In the genomic region with DNA sequence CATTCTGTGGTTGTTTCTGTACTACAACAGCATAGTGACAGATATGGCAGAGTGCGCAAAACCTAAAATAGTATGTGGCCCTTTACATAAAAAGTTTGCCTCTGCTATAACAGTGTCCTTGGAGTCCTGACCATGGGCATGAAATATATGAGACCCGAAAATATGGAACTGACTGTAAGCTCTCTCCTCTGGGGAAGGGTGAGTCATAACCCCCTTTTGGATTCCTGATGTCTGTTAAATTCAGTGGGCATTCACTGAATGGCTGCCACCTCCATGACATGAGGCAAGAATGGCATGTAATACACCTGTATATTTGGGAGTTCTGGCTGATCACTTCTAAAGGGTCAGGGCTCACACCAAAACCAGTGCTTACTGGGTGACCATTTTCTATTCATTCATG, we compare ENCODE assay signal across 15 cellular contexts. TPM values are rescaled to one million over a fixed set of nuclear protein-coding genes. Genes with fewer than 3 reads are reported as not detected.
DNase-seq lines count a peak whose midpoint lies in the region; ATAC-seq and TF ChIP-seq lines count a peak whose summit lies in the region.
"Had no signal": no experiment of that assay in that cellular context is flagged by ENCODE, and none has a peak within 500 bp of the region (broad histone marks: within the 10 kb centered on the region; RNA-seq: fewer than 3 reads in every experiment).

No MANE protein-coding gene starts in this region.

- H3K4me1 ChIP-seq in lower lobe of right lung (peaks cover 95% of the 10 kb centered on the region), transverse colon (peaks cover 63 to 100% (median 90%) of the 10 kb centered on the region in 4 donors)

- intact Hi-C loops in activated naive CD4-positive, alpha-beta T cell treated with anti-CD3 and anti-CD28 coated beads for 36 hours (cut with micrococcal nuclease), result loop anchor here (10.0 kb wide), 1 partner anchor 1077 kb away; a partner anchor contains a TSS
- intact Hi-C loops in lower lobe of right lung (cut with DNase I), result no loop called here
- intact Hi-C loops in transverse colon (cut with DNase I; ENCODE audit: low total_unique reads), result no loop called here

- POLR2A ChIA-PET in activated CD4-positive, alpha-beta memory T cell treated with anti-CD3 and anti-CD28 coated beads, Interleukin-2, amount 10 ng/mL, durations not matched to agents 7 days and 5 days (lab: Charles Lee), result interaction anchor here (1.6 to 8.5 kb wide), 2 partner anchors 11 to 16 kb away, joined by 6 to 202 read pairs; no protein-coding TSS in a partner anchor

- TF ChIP-seq EP300 in transverse colon (IDR thresholded peaks at IDR 0.05; ENCODE audit: low read depth), result no peak

- H3K27ac ChIP-seq in lower lobe of right lung (peak overlapping the region; percentile 75), transverse colon (peak overlapping the region; percentile 95 to 99 (median 98))
- H3K27ac ChIP-seq: KMS-11 had no signal

- no peaks in the 10 kb centered on the region for H3K9me3 Mint-ChIP-seq in activated naive CD4-positive, alpha-beta T cell treated with anti-CD3 and anti-CD28 coated beads for 36 hours
- H3K9me3 Mint-ChIP-seq in activated CD4-positive, alpha-beta memory T cell treated with anti-CD3 and anti-CD28 coated beads, Interleukin-2, amount 10 ng/mL, durations not matched to agents 7 days and 5 days, result no peaks in the 10 kb centered on the region

- 63 to 83% methylated on average over 2 of the region's 2 CpGs for WGBS in transverse colon (ENCODE audit: low coverage in 1 of 2), 2 donors

- CTCF ChIA-PET in activated naive CD4-positive, alpha-beta T cell treated with anti-CD3 and anti-CD28 coated beads for 36 hours (lab: Charles Lee), result interaction anchor here (1.3 to 1.8 kb wide), 2 partner anchors 21 to 37 kb away, joined by 3 to 10 read pairs; no protein-coding TSS in a partner anchor
- CTCF ChIA-PET in activated CD4-positive, alpha-beta memory T cell treated with anti-CD3 and anti-CD28 coated beads, Interleukin-2, amount 10 ng/mL, durations not matched to agents 7 days and 5 days (lab: Charles Lee), result interaction anchor here (0.6 to 10.2 kb wide), 5 partner anchors 18 to 142 kb away, joined by 3 to 125 read pairs (median 4); no protein-coding TSS in a partner anchor

- H3K9me3 ChIP-seq in lower lobe of right lung, result no peaks in the 10 kb centered on the region
- no peaks in the 10 kb centered on the region for H3K9me3 ChIP-seq in transverse colon
- H3K9me3 ChIP-seq in MG63, result peaks cover 8% of the 10 kb centered on the region
- H3K9me3 ChIP-seq: thoracic aorta had no signal

- H3K4me1 Mint-ChIP-seq in activated naive CD4-positive, alpha-beta T cell treated with anti-CD3 and anti-CD28 coated beads for 36 hours (ENCODE audit: low read depth), result peaks cover 47% of the 10 kb centered on the region
- H3K4me1 Mint-ChIP-seq in activated CD4-positive, alpha-beta memory T cell treated with anti-CD3 and anti-CD28 coated beads, Interleukin-2, amount 10 ng/mL, durations not matched to agents 7 days and 5 days, result peaks cover 47% of the 10 kb centered on the region

- no peak overlapping the region for H3K4me3 Mint-ChIP-seq in activated naive CD4-positive, alpha-beta T cell treated with anti-CD3 and anti-CD28 coated beads for 36 hours
- H3K4me3 Mint-ChIP-seq in activated CD4-positive, alpha-beta memory T cell treated with anti-CD3 and anti-CD28 coated beads, Interleukin-2, amount 10 ng/mL, durations not matched to agents 7 days and 5 days, result no peak overlapping the region

- ATAC-seq in lower lobe of right lung, result no peak

- no peaks in the 10 kb centered on the region for H3K36me3 ChIP-seq in lower lobe of right lung
- no peaks in the 10 kb centered on the region for H3K36me3 ChIP-seq in transverse colon
- peaks cover 8% of the 10 kb centered on the region for H3K36me3 ChIP-seq in MG63
- H3K36me3 ChIP-seq: thoracic aorta had no signal

- TF ChIP-seq CTCF in lower lobe of right lung (IDR thresholded peaks at IDR 0.05), result no peak
- TF ChIP-seq CTCF in transverse colon (IDR thresholded peaks at IDR 0.05), result no peak

- no peaks in the 10 kb centered on the region for H3K27me3 Mint-ChIP-seq in activated naive CD4-positive, alpha-beta T cell treated with anti-CD3 and anti-CD28 coated beads for 36 hours (ENCODE audit: low read depth)
- no peaks in the 10 kb centered on the region for H3K27me3 Mint-ChIP-seq in activated CD4-positive, alpha-beta memory T cell treated with anti-CD3 and anti-CD28 coated beads, Interleukin-2, amount 10 ng/mL, durations not matched to agents 7 days and 5 days

- peaks cover 2% of the 10 kb centered on the region for H3K36me3 Mint-ChIP-seq in activated naive CD4-positive, alpha-beta T cell treated with anti-CD3 and anti-CD28 coated beads for 36 hours (ENCODE audit: low read depth)
- peaks cover 53% of the 10 kb centered on the region for H3K36me3 Mint-ChIP-seq in activated CD4-positive, alpha-beta memory T cell treated with anti-CD3 and anti-CD28 coated beads, Interleukin-2, amount 10 ng/mL, durations not matched to agents 7 days and 5 days (ENCODE audit: low read depth)

- no peak for TF ChIP-seq POLR2A in transverse colon (IDR thresholded peaks at IDR 0.05)

- H3K27me3 ChIP-seq in lower lobe of right lung (ENCODE audit: low read depth) (no peaks in the 10 kb centered on the region), transverse colon (no peaks in the 10 kb centered on the region), MG63 (no peaks in the 10 kb centered on the region)

- in situ Hi-C loops in transverse colon (cut with MboI; ENCODE audit: low pct_ligation_motif_present in 1 of 4, low pct_unique_long_range_greater_than_20kb in 1 of 4, low sequenced_read_pairs in 3 of 4), result no loop called here

- DNase-seq in activated naive CD4-positive, alpha-beta T cell treated with anti-CD3 and anti-CD28 coated beads for 36 hours, result no peak
- DNase-seq in activated naive CD4-positive, alpha-beta T cell treated with anti-CD3 and anti-CD28 coated beads, Interleukin-2, amount 50 U/mL, for 16 hours, result no peak
- DNase-seq in activated CD4-positive, alpha-beta memory T cell treated with anti-CD3 and anti-CD28 coated beads, Interleukin-2, amount 10 ng/mL, durations not matched to agents 7 days and 5 days, result no peak
- DNase-seq in lower lobe of right lung, result no peak
- no peak for DNase-seq in transverse colon
- no peak for DNase-seq in OCI-M2 (lab: John Stamatoyannopoulos, UW; ENCODE audit: unreplicated experiment)
- no peak for DNase-seq in MG63
- no peak for DNase-seq in amniotic stem cell (lab: John Stamatoyannopoulos, UW)
- DNase-seq: hypothalamus, NCI-H2171 had no signal

- peak overlapping the region; percentile 67 for H3K27ac Mint-ChIP-seq in activated naive CD4-positive, alpha-beta T cell treated with anti-CD3 and anti-CD28 coated beads for 36 hours
- peak overlapping the region; percentile 55 for H3K27ac Mint-ChIP-seq in activated CD4-positive, alpha-beta memory T cell treated with anti-CD3 and anti-CD28 coated beads, Interleukin-2, amount 10 ng/mL, durations not matched to agents 7 days and 5 days

- H3K4me3 ChIP-seq in lower lobe of right lung (no peak overlapping the region), transverse colon (no peak overlapping the region), MG63 (no peak overlapping the region)
- H3K4me3 ChIP-seq: thoracic aorta had no signal

RNA-seq across cellular contexts. Expression of a gene that starts 6.1 kb away (rescaled TPM):
- total RNA-seq in activated naive CD4-positive, alpha-beta T cell treated with anti-CD3 and anti-CD28 coated beads for 36 hours, result 10 to 100 TPM; 57.1 to 60.3 TPM
- 100 to 1,000 TPM in 1 of 2 experiments, 10 to 100 TPM in 1; 97.1 to 101 TPM for total RNA-seq in activated CD4-positive, alpha-beta memory T cell treated with anti-CD3 and anti-CD28 coated beads, Interleukin-2, amount 10 ng/mL, durations not matched to agents 7 days and 5 days
- total RNA-seq in lower lobe of right lung (69.8 TPM), transverse colon (10 to 100 TPM; 40.4 to 62.6 (median 53.8) TPM)
- total RNA-seq in MG63 (2014; rRNA removed; shearing (Covaris generic); ENCODE audit: low replicate concordance), result 30.6 and 31.4 TPM in 2 replicates

RNA-seq across cellular contexts. Expression of a gene that starts 21.0 kb away (rescaled TPM):
- total RNA-seq in activated naive CD4-positive, alpha-beta T cell treated with anti-CD3 and anti-CD28 coated beads for 36 hours, result not detected
- not detected for total RNA-seq in activated CD4-positive, alpha-beta memory T cell treated with anti-CD3 and anti-CD28 coated beads, Interleukin-2, amount 10 ng/mL, durations not matched to agents 7 days and 5 days
- total RNA-seq in lower lobe of right lung (not detected), transverse colon (1 to 10 TPM in 3 of 4 donors, not detected in 1; 6.0 to 9.7 (median 9.3) TPM)
- total RNA-seq in MG63 (2014; rRNA removed; shearing (Covaris generic); ENCODE audit: low replicate concordance), result not detected in 2 replicates
- total RNA-seq: activated CD8-positive, alpha-beta memory T cell treated with anti-CD3 and anti-CD28 coated beads for 36 hours; endothelial cell of umbilical vein; lung microvascular endothelial cell; thoracic aorta had no signal

RNA-seq across cellular contexts. Expression of a gene that starts 59.9 kb away (rescaled TPM):
- 1 to 10 TPM; 1.9 to 2.1 TPM for total RNA-seq in activated naive CD4-positive, alpha-beta T cell treated with anti-CD3 and anti-CD28 coated beads for 36 hours
- 1 to 10 TPM in 1 of 2 experiments, under 1 TPM in 1; 0.91 to 1.1 TPM for total RNA-seq in activated CD4-positive, alpha-beta memory T cell treated with anti-CD3 and anti-CD28 coated beads, Interleukin-2, amount 10 ng/mL, durations not matched to agents 7 days and 5 days
- total RNA-seq in lower lobe of right lung, result 2.2 TPM
- 10 to 100 TPM in 2 of 4 donors, 1 to 10 TPM in 2; 8.4 to 19.5 (median 9.5) TPM for total RNA-seq in transverse colon
- total RNA-seq in MG63 (2014; rRNA removed; shearing (Covaris generic); ENCODE audit: low replicate concordance), result 4.0 and 8.0 TPM in 2 replicates
